ENCODE assay signal across 17 cellular contexts in genomic region chr12:15733136-15733535, GRCh38. TPM values are rescaled to one million over a fixed set of nuclear protein-coding genes. Genes with fewer than 3 reads are reported as not detected.
DNase-seq lines count a peak whose midpoint lies in the region; ATAC-seq and TF ChIP-seq lines count a peak whose summit lies in the region.
"Had no signal": no experiment of that assay in that cellular context is flagged by ENCODE, and none has a peak within 500 bp of the region (broad histone marks: within the 10 kb centered on the region; RNA-seq: fewer than 3 reads in every experiment).

No MANE protein-coding gene starts in this region.

- H3K36me3 Mint-ChIP-seq in chondrocyte (ENCODE audit: low read depth), result peaks cover 9% of the 10 kb centered on the region
- H3K36me3 Mint-ChIP-seq in T-helper 2 cell treated with Interferon-gamma antibody and Interleukin-4, amounts not matched to agents 5 μg/mL and 100 μg/mL, for 36 hours (ENCODE audit: low read depth), result no peaks in the 10 kb centered on the region

- no peak for TF ChIP-seq POLR2A in uterus (IDR thresholded peaks at IDR 0.05)

- peaks cover 0 to 5% of the 10 kb centered on the region in 2 donors for H3K4me1 ChIP-seq in uterus

- H3K27ac ChIP-seq in uterus, result peak overlapping the region; percentile 70 to 77

- no peak overlapping the region for H3K4me3 ChIP-seq in uterus

- TF ChIP-seq CTCF in chondrocyte (IDR thresholded peaks at IDR 0.05) (no peak), uterus (IDR thresholded peaks at IDR 0.05) (no peak)

- peak overlapping the region; percentile 67 for H3K27ac Mint-ChIP-seq in chondrocyte (ENCODE audit: unreplicated experiment)
- no peak overlapping the region for H3K27ac Mint-ChIP-seq in T-helper 2 cell treated with Interferon-gamma antibody and Interleukin-4, amounts not matched to agents 5 μg/mL and 100 μg/mL, for 36 hours
- H3K27ac Mint-ChIP-seq: activated T-cell treated with anti-CD3 and anti-CD28 coated beads, Interleukin-2, amount 50 U/mL, for 24 hours; CD4-positive, alpha-beta T cell; naive thymus-derived CD8-positive, alpha-beta T cell had no signal

- intact Hi-C loops in uterus (cut with DNase I; ENCODE audit: low total_unique reads), result no loop called here

- no peak overlapping the region for H3K4me3 Mint-ChIP-seq in chondrocyte (ENCODE audit: unreplicated experiment)
- H3K4me3 Mint-ChIP-seq in T-helper 2 cell treated with Interferon-gamma antibody and Interleukin-4, amounts not matched to agents 5 μg/mL and 100 μg/mL, for 36 hours, result no peak overlapping the region
- H3K4me3 Mint-ChIP-seq: activated T-cell treated with anti-CD3 and anti-CD28 coated beads, Interleukin-2, amount 50 U/mL, for 24 hours; CD4-positive, alpha-beta T cell; naive thymus-derived CD8-positive, alpha-beta T cell had no signal

- H3K4me1 Mint-ChIP-seq in chondrocyte (ENCODE audit: low read depth), result peaks cover 57% of the 10 kb centered on the region
- no peaks in the 10 kb centered on the region for H3K4me1 Mint-ChIP-seq in T-helper 2 cell treated with Interferon-gamma antibody and Interleukin-4, amounts not matched to agents 5 μg/mL and 100 μg/mL, for 36 hours (ENCODE audit: low read depth)
- H3K4me1 Mint-ChIP-seq: naive thymus-derived CD8-positive, alpha-beta T cell had no signal

- ATAC-seq in GM19324 (IDR thresholded peaks at IDR 0.05; ENCODE audit: low FRiP score, unreplicated experiment) (peak; percentile 37), HG02798 (IDR thresholded peaks at IDR 0.05; ENCODE audit: poor library complexity, unreplicated experiment) (peak; percentile 38), HG03469 (IDR thresholded peaks at IDR 0.05; ENCODE audit: unreplicated experiment) (no peak)
- ATAC-seq: esophagus mucosa; naive thymus-derived CD8-positive, alpha-beta T cell had no signal

- DNase-seq in chondrocyte (ENCODE audit: low spot score), result no peak
- DNase-seq in uterus, result no peak
- no peak for DNase-seq in islet precursor cell
- no peak for DNase-seq in T-helper 2 cell treated with Interferon-gamma antibody and Interleukin-4, amounts not matched to agents 5 μg/mL and 100 μg/mL, for 36 hours (ENCODE audit: low spot score)
- DNase-seq: activated CD4-positive, alpha-beta T cell treated with anti-CD3 and anti-CD28 coated beads for 48 hours; activated T-cell treated with anti-CD3 and anti-CD28 coated beads, Interleukin-2, amount 50 U/mL, for 24 hours; amygdala; CD4-positive, alpha-beta T cell; cortex of kidney; MM.1S; naive thymus-derived CD8-positive, alpha-beta T cell; NCI-H2029; stimulated activated CD4-positive, alpha-beta T cell treated with anti-CD3 and anti-CD28 coated beads, Interleukin-4, amount 100 ng/mL, for 1 hour had no signal

- H3K9me3 Mint-ChIP-seq in chondrocyte (ENCODE audit: low read depth), result peaks cover 8% of the 10 kb centered on the region
- no peaks in the 10 kb centered on the region for H3K9me3 Mint-ChIP-seq in T-helper 2 cell treated with Interferon-gamma antibody and Interleukin-4, amounts not matched to agents 5 μg/mL and 100 μg/mL, for 36 hours
- H3K9me3 Mint-ChIP-seq: activated T-cell treated with anti-CD3 and anti-CD28 coated beads, Interleukin-2, amount 50 U/mL, for 24 hours; CD4-positive, alpha-beta T cell; naive thymus-derived CD8-positive, alpha-beta T cell had no signal

- H3K36me3 ChIP-seq in uterus, result no peaks in the 10 kb centered on the region

- no peaks in the 10 kb centered on the region for H3K27me3 ChIP-seq in uterus

- H3K27me3 Mint-ChIP-seq in chondrocyte (ENCODE audit: low read depth), result no peaks in the 10 kb centered on the region
- H3K27me3 Mint-ChIP-seq in T-helper 2 cell treated with Interferon-gamma antibody and Interleukin-4, amounts not matched to agents 5 μg/mL and 100 μg/mL, for 36 hours (ENCODE audit: low read depth), result peaks cover 9% of the 10 kb centered on the region
- H3K27me3 Mint-ChIP-seq: CD4-positive, alpha-beta T cell had no signal

- no peaks in the 10 kb centered on the region for H3K9me3 ChIP-seq in uterus

RNA-seq across cellular contexts. Expression of gene EPS8, which starts 56.1 kb away (rescaled TPM):
- total RNA-seq in chondrocyte (114 to 181 TPM (median 120 TPM) in 3 replicates), uterus (100 to 1,000 TPM in 3 of 4 donors, 10 to 100 TPM in 1; 93.7 to 173 (median 109) TPM)
